In the genomic region with DNA sequence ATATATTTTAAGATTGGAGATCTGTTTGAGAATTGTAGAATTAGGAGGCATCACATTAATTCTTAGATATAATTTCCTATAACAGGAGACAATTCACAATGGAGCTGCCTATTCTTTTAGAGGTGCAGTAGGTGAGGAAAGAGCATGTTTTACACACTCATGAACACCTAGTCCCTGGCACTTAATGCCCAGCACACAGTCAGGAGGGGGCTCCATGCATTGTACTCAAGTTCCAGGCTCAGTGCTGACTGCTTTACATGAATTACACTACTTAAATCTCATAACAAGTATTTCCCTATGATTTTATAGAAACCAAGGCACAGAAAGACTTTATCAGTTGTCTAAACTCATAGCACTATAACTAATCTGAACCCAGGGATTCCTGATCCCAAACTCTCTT, we compare ENCODE assay signal across 8 cellular contexts. TPM values are rescaled to one million over a fixed set of nuclear protein-coding genes. Genes with fewer than 3 reads are reported as not detected.
DNase-seq lines count a peak whose midpoint lies in the region; ATAC-seq, FAIRE-seq and TF ChIP-seq lines count a peak whose summit lies in the region.

No MANE protein-coding gene starts in this region.

- peak overlapping the region; percentile 85 for H2AFZ ChIP-seq in HCT116 (ENCODE audit: low read depth, low read length, poor library complexity, severe bottlenecking)
- H2AFZ ChIP-seq in astrocyte (ENCODE audit: low read depth, low read length), result peak overlapping the region; percentile 66

- H3K9me2 ChIP-seq in HCT116 (ENCODE audit: insufficient read depth), result no peaks in the 10 kb centered on the region

- ATAC-seq in HCT116, result no peak
- no peak for ATAC-seq in GM19467 (IDR thresholded peaks at IDR 0.05; ENCODE audit: unreplicated experiment)

- H3K27ac Mint-ChIP-seq in astrocyte (ENCODE audit: unreplicated experiment), result peak overlapping the region; percentile 58

- H3K4me2 ChIP-seq in HCT116 (ENCODE audit: low read length) (peak overlapping the region; percentile 75), astrocyte (ENCODE audit: low read length) (peak overlapping the region; percentile 89)

- intact Hi-C loops in HCT116 (cut with micrococcal nuclease), result no loop called here

- BruUV-seq in HCT116 (replicated peaks; lab: Mats Ljungman, UMichigan), result no TSS peak

- H3K9me3 ChIP-seq in HCT116 (ENCODE audit: control insufficient read depth in 1 of 2, insufficient read depth in 1 of 2, low read depth in 1 of 2, low read length in 2 of 2) (no peaks in the 10 kb centered on the region), astrocyte (ENCODE audit: insufficient read depth, low read depth, low read length) (no peaks in the 10 kb centered on the region), mucosa of stomach (ENCODE audit: control insufficient read depth, low read length) (no peaks in the 10 kb centered on the region)

- H3K9ac ChIP-seq in HCT116 (ENCODE audit: low read length) (peak overlapping the region; percentile 58), astrocyte (ENCODE audit: low read length) (peak overlapping the region; percentile 86), mucosa of stomach (ENCODE audit: low read length) (peak overlapping the region; percentile 70)

- RAD21 ChIA-PET in HCT116 (lab: Charles Lee; ENCODE audit: low non-redundant PET in 1 of 2, low total read pairs in 2 of 2, uncharacterized antibody in 2 of 2, unreplicated experiment in 2 of 2), result no interaction called here

- no peak for TF ChIP-seq POLR2A in HCT116 (IDR thresholded peaks at IDR 0.05; ENCODE audit: borderline replicate concordance, extremely low read depth, insufficient read depth, insufficient read length)

- peaks cover 4% of the 10 kb centered on the region for H3K36me3 Mint-ChIP-seq in astrocyte (ENCODE audit: low read depth, unreplicated experiment)

- peak overlapping the region; percentile 88 for H3K4me3 Mint-ChIP-seq in astrocyte (ENCODE audit: unreplicated experiment)

- TF ChIP-seq RAD21 in HCT116 (IDR thresholded peaks at IDR 0.05; ENCODE audit: low read depth), result no peak

- H3K4me1 Mint-ChIP-seq in astrocyte (ENCODE audit: low read depth, unreplicated experiment), result peaks cover 13% of the 10 kb centered on the region

- H4K20me1 ChIP-seq in HCT116 (ENCODE audit: insufficient read depth) (no peaks in the 10 kb centered on the region), astrocyte (ENCODE audit: insufficient read depth, low read length) (peaks cover 8% of the 10 kb centered on the region)

- peaks cover 8 to 20% of the 10 kb centered on the region in 2 experiments; a peak in 3 of 4 replicates for H3K4me1 ChIP-seq in HCT116 (ENCODE audit: control insufficient read depth in 1 of 2, insufficient read depth in 2 of 2, low read length in 2 of 2)
- H3K4me1 ChIP-seq in astrocyte (ENCODE audit: insufficient read depth, low read length), result peaks cover 5% of the 10 kb centered on the region
- H3K4me1 ChIP-seq in mucosa of stomach (ENCODE audit: control insufficient read depth, insufficient read depth, low read length), result peaks cover 20% of the 10 kb centered on the region

- H3K27ac ChIP-seq in HCT116 (ENCODE audit: low read depth, low read length) (peak overlapping the region; percentile 44; the same call in 1 of the 2 replicates), astrocyte (ENCODE audit: low read depth, low read length) (peak overlapping the region; percentile 83)

- no peaks in the 10 kb centered on the region for H3K27me3 Mint-ChIP-seq in astrocyte (ENCODE audit: low read depth, unreplicated experiment)

- H3K4me3 ChIP-seq in AG04449 (ENCODE audit: low read depth, low read length) (peak overlapping the region; percentile 10; the same call in 1 of the 2 replicates), HCT116 (replicated peaks in 1 of 2; ENCODE audit: low read depth in 1 of 2, low read length in 2 of 2) (peak overlapping the region; percentile 45 to 61), astrocyte (ENCODE audit: insufficient read depth, low read depth, low read length) (peak overlapping the region; percentile 95), mucosa of stomach (ENCODE audit: low read length) (no peak overlapping the region)

- CTCF ChIA-PET in AG04449 (lab: Yijun Ruan, JAX), result interaction anchor here (0.7 to 3.7 kb wide), 5 partner anchors 22 to 63 kb away, joined by 3 to 17 read pairs (median 4); no protein-coding TSS in a partner anchor
- CTCF ChIA-PET in HCT116 (lab: Charles Lee), result no interaction called here

- POLR2A ChIA-PET in AG04449 (lab: Yijun Ruan, JAX), result interaction anchor here (1.1 kb wide), 1 partner anchor 42 kb away, joined by 4 read pairs; a partner anchor contains a TSS
- POLR2A ChIA-PET in HCT116 (lab: Charles Lee), result interaction anchor here (1.3 kb wide), 1 partner anchor 132 kb away, joined by 3 read pairs; no protein-coding TSS in a partner anchor

- no peak for FAIRE-seq in astrocyte (lab: Jason Lieb, UNC)
- no peak for FAIRE-seq in frontal cortex (lab: Jason Lieb, UNC)

- DNase-seq in AG04449 (ENCODE audit: low read depth, low spot score) (no peak), HCT116 (ENCODE audit: low read depth, low spot score) (no peak), astrocyte (ENCODE audit: low read depth) (no peak), frontal cortex (ENCODE audit: low spot score in 2 of 2) (no peak), pons (ENCODE audit: low spot score) (no peak)
- no peak for DNase-seq in stimulated activated CD4-positive, alpha-beta T cell treated with anti-CD3 and anti-CD28 coated beads, Interleukin-4, amount 100 ng/mL, for 4 hours

- no peaks in the 10 kb centered on the region for H3K27me3 ChIP-seq in HCT116 (ENCODE audit: insufficient read depth, low read length)
- H3K27me3 ChIP-seq in astrocyte (ENCODE audit: insufficient read depth, low read length), result no peaks in the 10 kb centered on the region
- H3K27me3 ChIP-seq in mucosa of stomach (ENCODE audit: control insufficient read depth, insufficient read depth, low read length), result no peaks in the 10 kb centered on the region

- no peaks in the 10 kb centered on the region for H3K79me2 ChIP-seq in HCT116 (ENCODE audit: insufficient read depth, low read length)
- peaks cover 38% of the 10 kb centered on the region for H3K79me2 ChIP-seq in astrocyte (ENCODE audit: insufficient read depth, low read length)

- H3K9me3 Mint-ChIP-seq in astrocyte (ENCODE audit: unreplicated experiment), result peaks cover 7% of the 10 kb centered on the region

- TF ChIP-seq CTCF in AG04449 (IDR thresholded peaks at IDR 0.05; ENCODE audit: insufficient read depth, low read length, missing control alignments) (no peak), HCT116 (IDR thresholded peaks at IDR 0.05 in 2 of 3, conservative IDR thresholded peaks at IDR 0.05 in 1 of 3; ENCODE audit: borderline replicate concordance in 1 of 3, insufficient read depth in 1 of 3, low read depth in 2 of 3, low read length in 2 of 3) (no peak), astrocyte (IDR thresholded peaks at IDR 0.05; ENCODE audit: insufficient read depth, low read depth, low read length) (no peak)

- no peaks in the 10 kb centered on the region for H3K36me3 ChIP-seq in HCT116 (ENCODE audit: control insufficient read depth in 1 of 2, insufficient read depth in 2 of 2, low read length in 2 of 2)
- peaks cover 12% of the 10 kb centered on the region for H3K36me3 ChIP-seq in astrocyte (ENCODE audit: insufficient read depth, low read length)
- peaks cover 6% of the 10 kb centered on the region for H3K36me3 ChIP-seq in mucosa of stomach (ENCODE audit: control insufficient read depth, insufficient read depth, low read length)

TF ChIP-seq in HCT116, 20 proteins besides CTCF, POLR2A, EP300 and RAD21:
- no peak for TF ChIP-seq YY1 (IDR thresholded peaks at IDR 0.05; ENCODE audit: extremely low read depth, insufficient replicate concordance, low read depth, low read length)

RNA-seq across cellular contexts. Expression of a gene that starts 0.4 kb away (rescaled TPM):
- 1.2 TPM for total RNA-seq in HCT116 (2021; ENCODE audit: unreplicated experiment)
- polyA plus RNA-seq in HCT116 (2012), result 0.44 and 0.85 TPM in 2 replicates
- 30.3 and 34.9 TPM in 2 replicates for total RNA-seq in astrocyte
- 0.82 TPM for total RNA-seq in frontal cortex

RNA-seq across cellular contexts. Expression of a gene that starts 30.6 kb away (rescaled TPM):
- total RNA-seq in HCT116 (2021; ENCODE audit: unreplicated experiment), result 23.4 TPM
- 13.0 and 18.6 TPM in 2 replicates for polyA plus RNA-seq in HCT116 (2012)
- 21.0 and 21.3 TPM in 2 replicates for total RNA-seq in astrocyte
- total RNA-seq in frontal cortex, result 15.1 TPM

RNA-seq across cellular contexts. Expression of a gene that starts 30.6 kb away (rescaled TPM):
- total RNA-seq in HCT116 (2021; ENCODE audit: unreplicated experiment), result 14.5 TPM
- polyA plus RNA-seq in HCT116 (2012), result 3.8 and 7.6 TPM in 2 replicates
- total RNA-seq in astrocyte, result 10.1 and 10.9 TPM in 2 replicates
- 39.5 TPM for total RNA-seq in frontal cortex

RNA-seq across cellular contexts. Expression of a gene that starts 42.0 kb away (rescaled TPM):
- total RNA-seq in HCT116 (2021; ENCODE audit: unreplicated experiment) (0.15 TPM), astrocyte (62.5 and 79.6 TPM in 2 replicates), frontal cortex (1.2 TPM)
- not detected in 2 replicates for polyA plus RNA-seq in HCT116 (2012)

Comparison
In these comparisons a context has a peak if more than half of its experiments do, and no peak if none do; other contexts are left out.
1. RNA of a gene that starts 0.4 kb away (total RNA-seq): 30.3 to 34.9 TPM in astrocyte; 1.2 TPM in HCT116 (single experiment) and 0.82 TPM in frontal cortex (single experiment); every median in the first group is over 10 times any median in the second.
2. Peak in every context shown above with its lines, with median percentiles within 50 percentile points of each other: H3K9ac ChIP-seq.